In the genomic region with DNA sequence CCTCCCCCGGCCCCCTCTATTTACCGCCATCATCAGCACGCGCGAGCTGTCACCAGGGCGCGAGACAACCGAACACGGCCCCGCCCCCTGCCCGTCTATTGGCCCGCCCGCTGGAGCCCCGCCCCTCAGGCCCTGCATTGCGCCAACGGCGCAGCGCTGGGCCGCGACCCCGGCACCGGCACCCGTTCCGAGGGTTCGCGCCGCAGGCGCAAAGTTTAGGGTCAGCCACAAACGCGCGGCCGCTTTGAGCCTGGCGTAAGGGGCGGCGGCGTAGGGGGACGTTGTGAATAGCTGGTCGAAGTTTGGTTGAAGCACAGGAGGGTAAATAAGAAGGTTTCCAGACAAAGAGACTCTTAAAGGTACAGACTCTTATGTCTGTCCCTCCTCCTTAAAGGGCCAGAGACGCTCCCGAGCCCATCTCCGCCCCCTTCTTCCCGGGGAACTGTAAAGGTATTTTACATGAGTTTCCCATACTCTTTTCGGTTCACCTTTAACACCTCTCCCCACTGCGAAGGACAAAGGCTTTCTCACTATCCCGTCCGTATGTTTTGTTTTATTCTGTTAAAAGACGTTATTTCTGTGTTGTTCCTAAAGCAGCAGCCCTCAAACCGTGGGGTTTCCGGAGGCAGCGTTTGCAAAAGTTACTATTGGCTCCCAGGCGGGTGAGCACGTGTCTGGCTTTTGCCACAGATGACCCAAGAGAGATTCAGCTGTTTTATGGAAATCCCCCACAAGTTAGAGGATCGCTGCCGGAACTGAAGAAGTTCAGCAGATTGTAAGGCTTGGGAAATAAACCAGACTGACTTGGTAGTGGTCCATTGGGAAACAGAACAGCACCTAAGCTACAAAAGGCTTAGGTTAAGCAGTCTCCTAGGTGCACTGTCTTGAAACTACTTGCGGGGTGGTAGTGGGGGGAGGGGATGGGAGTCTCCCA, we compare ENCODE assay signal across 1 cellular context.
TF ChIP-seq lines count a peak whose summit lies in the region.

A gene (minus strand): TSS at position 76 of the 934 bp plus-strand sequence. CDS start 88,392 bp downstream, outside the sequence.

TF ChIP-seq in K562, 482 proteins besides CTCF, POLR2A, EP300 and RAD21 (continued from another document and continues in another):
- TF ChIP-seq MBD2 (IDR thresholded peaks at IDR 0.05; ENCODE audit: borderline replicate concordance, low read depth), result no peak
- TF ChIP-seq POLR2H (tag; IDR thresholded peaks at IDR 0.05; ENCODE audit: low read depth), result no peak; the same call in 1 of the 2 replicates
- 0 out of 2 replicates have a peak, but pooled peaks have one; percentile 34 for TF ChIP-seq MECOM (CRISPR knock-in tag; IDR thresholded peaks at IDR 0.05)
- TF ChIP-seq KAT7 (CRISPR knock-in tag; IDR thresholded peaks at IDR 0.05; ENCODE audit: borderline replicate concordance), result no peak
- TF ChIP-seq PTRF (tag; IDR thresholded peaks at IDR 0.05), result no peak
- no peak for TF ChIP-seq RBM14 (IDR thresholded peaks at IDR 0.05; ENCODE audit: borderline replicate concordance, insufficient read depth, low read depth, low read length)
- TF ChIP-seq RBM15 (IDR thresholded peaks at IDR 0.05; ENCODE audit: insufficient read depth, low read length), result no peak
- no peak for TF ChIP-seq JUNB (CRISPR knock-in tag; conservative IDR thresholded peaks at IDR 0.05)
- TF ChIP-seq ZNF75A (CRISPR knock-in tag; IDR thresholded peaks at IDR 0.05), result no peak
- TF ChIP-seq NFE2 (IDR thresholded peaks at IDR 0.05; ENCODE audit: low read depth), result no peak
- TF ChIP-seq, protein P1, sequence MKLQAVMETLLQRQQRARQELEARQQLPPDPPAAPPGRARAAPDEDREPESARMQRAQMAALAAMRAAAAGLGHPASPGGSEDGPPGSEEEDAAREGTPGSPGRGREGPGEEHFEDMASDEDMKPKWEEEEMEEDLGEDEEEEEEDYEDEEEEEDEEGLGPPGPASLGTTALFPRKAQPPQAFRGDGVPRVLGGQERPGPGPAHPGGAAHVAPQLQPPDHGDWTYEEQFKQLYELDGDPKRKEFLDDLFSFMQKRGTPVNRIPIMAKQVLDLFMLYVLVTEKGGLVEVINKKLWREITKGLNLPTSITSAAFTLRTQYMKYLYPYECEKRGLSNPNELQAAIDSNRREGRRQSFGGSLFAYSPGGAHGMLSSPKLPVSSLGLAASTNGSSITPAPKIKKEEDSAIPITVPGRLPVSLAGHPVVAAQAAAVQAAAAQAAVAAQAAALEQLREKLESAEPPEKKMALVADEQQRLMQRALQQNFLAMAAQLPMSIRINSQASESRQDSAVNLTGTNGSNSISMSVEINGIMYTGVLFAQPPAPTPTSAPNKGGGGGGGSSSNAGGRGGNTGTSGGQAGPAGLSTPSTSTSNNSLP (IDR thresholded peaks at IDR 0.05; ENCODE audit: borderline replicate concordance, low read depth, low read length), result 0 out of 2 replicates have a peak, but pooled peaks have one; percentile 26
- peak; percentile 15; the same call in 1 of the 2 replicates for TF ChIP-seq GABPA (tag; conservative IDR thresholded peaks at IDR 0.05; ENCODE audit: low read depth)
- no peak for TF ChIP-seq TSC22D4 (tag; IDR thresholded peaks at IDR 0.05)
- TF ChIP-seq, protein P2, sequence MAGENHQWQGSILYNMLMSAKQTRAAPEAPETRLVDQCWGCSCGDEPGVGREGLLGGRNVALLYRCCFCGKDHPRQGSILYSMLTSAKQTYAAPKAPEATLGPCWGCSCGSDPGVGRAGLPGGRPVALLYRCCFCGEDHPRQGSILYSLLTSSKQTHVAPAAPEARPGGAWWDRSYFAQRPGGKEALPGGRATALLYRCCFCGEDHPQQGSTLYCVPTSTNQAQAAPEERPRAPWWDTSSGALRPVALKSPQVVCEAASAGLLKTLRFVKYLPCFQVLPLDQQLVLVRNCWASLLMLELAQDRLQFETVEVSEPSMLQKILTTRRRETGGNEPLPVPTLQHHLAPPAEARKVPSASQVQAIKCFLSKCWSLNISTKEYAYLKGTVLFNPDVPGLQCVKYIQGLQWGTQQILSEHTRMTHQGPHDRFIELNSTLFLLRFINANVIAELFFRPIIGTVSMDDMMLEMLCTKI (IDR thresholded peaks at IDR 0.05; ENCODE audit: partially characterized antibody), result no peak
- no peak; the same call in 1 of the 2 replicates for TF ChIP-seq PML (IDR thresholded peaks at IDR 0.05; ENCODE audit: low read length)
- TF ChIP-seq HMGN3 (IDR thresholded peaks at IDR 0.05; ENCODE audit: borderline replicate concordance, extremely low read depth, insufficient read length, low read depth, low read length), result peak; percentile 52
- TF ChIP-seq STAT5A (IDR thresholded peaks at IDR 0.05; ENCODE audit: borderline replicate concordance, low read length), result no peak
- no peak for TF ChIP-seq ZFP30 (CRISPR knock-in tag; IDR thresholded peaks at IDR 0.05; ENCODE audit: borderline replicate concordance)
- no peak for TF ChIP-seq XRCC5 (IDR thresholded peaks at IDR 0.05; ENCODE audit: low read depth, low read length)
- TF ChIP-seq NR2C2 (CRISPR knock-in tag; IDR thresholded peaks at IDR 0.05), result no peak
- TF ChIP-seq NR2C2 (tag; IDR thresholded peaks at IDR 0.05), result peak; percentile 84
- 0 out of 2 replicates have a peak, but pooled peaks have one; percentile 20 for TF ChIP-seq SMARCE1 (IDR thresholded peaks at IDR 0.05)
- TF ChIP-seq, protein P3, sequence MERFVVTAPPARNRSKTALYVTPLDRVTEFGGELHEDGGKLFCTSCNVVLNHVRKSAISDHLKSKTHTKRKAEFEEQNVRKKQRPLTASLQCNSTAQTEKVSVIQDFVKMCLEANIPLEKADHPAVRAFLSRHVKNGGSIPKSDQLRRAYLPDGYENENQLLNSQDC (CRISPR knock-in tag; IDR thresholded peaks at IDR 0.05), result no peak
- TF ChIP-seq, protein P4, sequence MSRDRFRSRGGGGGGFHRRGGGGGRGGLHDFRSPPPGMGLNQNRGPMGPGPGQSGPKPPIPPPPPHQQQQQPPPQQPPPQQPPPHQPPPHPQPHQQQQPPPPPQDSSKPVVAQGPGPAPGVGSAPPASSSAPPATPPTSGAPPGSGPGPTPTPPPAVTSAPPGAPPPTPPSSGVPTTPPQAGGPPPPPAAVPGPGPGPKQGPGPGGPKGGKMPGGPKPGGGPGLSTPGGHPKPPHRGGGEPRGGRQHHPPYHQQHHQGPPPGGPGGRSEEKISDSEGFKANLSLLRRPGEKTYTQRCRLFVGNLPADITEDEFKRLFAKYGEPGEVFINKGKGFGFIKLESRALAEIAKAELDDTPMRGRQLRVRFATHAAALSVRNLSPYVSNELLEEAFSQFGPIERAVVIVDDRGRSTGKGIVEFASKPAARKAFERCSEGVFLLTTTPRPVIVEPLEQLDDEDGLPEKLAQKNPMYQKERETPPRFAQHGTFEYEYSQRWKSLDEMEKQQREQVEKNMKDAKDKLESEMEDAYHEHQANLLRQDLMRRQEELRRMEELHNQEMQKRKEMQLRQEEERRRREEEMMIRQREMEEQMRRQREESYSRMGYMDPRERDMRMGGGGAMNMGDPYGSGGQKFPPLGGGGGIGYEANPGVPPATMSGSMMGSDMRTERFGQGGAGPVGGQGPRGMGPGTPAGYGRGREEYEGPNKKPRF (IDR thresholded peaks at IDR 0.05; ENCODE audit: low read depth, low read length), result peak; percentile 63; the same call in 1 of the 2 replicates
- no peak for TF ChIP-seq SMARCA5 (IDR thresholded peaks at IDR 0.05)
- TF ChIP-seq ZNF668 (CRISPR knock-in tag; IDR thresholded peaks at IDR 0.05), result no peak
- no peak for TF ChIP-seq E2F3 (CRISPR knock-in tag; IDR thresholded peaks at IDR 0.05)
- TF ChIP-seq, protein P5, sequence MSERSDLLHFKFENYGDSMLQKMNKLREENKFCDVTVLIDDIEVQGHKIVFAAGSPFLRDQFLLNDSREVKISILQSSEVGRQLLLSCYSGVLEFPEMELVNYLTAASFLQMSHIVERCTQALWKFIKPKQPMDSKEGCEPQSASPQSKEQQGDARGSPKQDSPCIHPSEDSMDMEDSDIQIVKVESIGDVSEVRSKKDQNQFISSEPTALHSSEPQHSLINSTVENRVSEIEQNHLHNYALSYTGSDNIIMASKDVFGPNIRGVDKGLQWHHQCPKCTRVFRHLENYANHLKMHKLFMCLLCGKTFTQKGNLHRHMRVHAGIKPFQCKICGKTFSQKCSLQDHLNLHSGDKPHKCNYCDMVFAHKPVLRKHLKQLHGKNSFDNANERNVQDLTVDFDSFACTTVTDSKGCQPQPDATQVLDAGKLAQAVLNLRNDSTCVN (CRISPR knock-in tag; IDR thresholded peaks at IDR 0.05), result no peak
- TF ChIP-seq CBX3 (IDR thresholded peaks at IDR 0.05; ENCODE audit: borderline replicate concordance in 1 of 2, low read length in 2 of 2), result peak in 1 of 2 experiments; percentile 76; a peak in 1 of 3 replicates
- peak; percentile 82 for TF ChIP-seq POLR2B (IDR thresholded peaks at IDR 0.05; ENCODE audit: low read depth, partially characterized antibody)
- TF ChIP-seq ATF7 (IDR thresholded peaks at IDR 0.05), result peak; percentile 71
- TF ChIP-seq CSDE1 (IDR thresholded peaks at IDR 0.05), result no peak
- TF ChIP-seq FOXA1 (IDR thresholded peaks at IDR 0.05; ENCODE audit: borderline replicate concordance), result no peak
- peak; percentile 89 for TF ChIP-seq RBM25 (IDR thresholded peaks at IDR 0.05; ENCODE audit: low read depth, low read length, severe bottlenecking)
- no peak for TF ChIP-seq GTF2F1 (IDR thresholded peaks at IDR 0.05; ENCODE audit: low read depth, low read length)
- 0 out of 2 replicates have a peak, but pooled peaks have one; percentile 20 for TF ChIP-seq CEBPG (CRISPR knock-in tag; IDR thresholded peaks at IDR 0.05)
- peak; percentile 9 to 79; a peak in 2 of 4 replicates for TF ChIP-seq CEBPG (tag; conservative IDR thresholded peaks at IDR 0.05 in 1 of 2, IDR thresholded peaks at IDR 0.05 in 1 of 2)
- no peak for TF ChIP-seq ZNF316 (IDR thresholded peaks at IDR 0.05)
- no peak for TF ChIP-seq ZFPM2 (CRISPR knock-in tag; IDR thresholded peaks at IDR 0.05)
- TF ChIP-seq TCF7L2 (IDR thresholded peaks at IDR 0.05; ENCODE audit: low read depth, low read length), result no peak
- TF ChIP-seq, protein P6, sequence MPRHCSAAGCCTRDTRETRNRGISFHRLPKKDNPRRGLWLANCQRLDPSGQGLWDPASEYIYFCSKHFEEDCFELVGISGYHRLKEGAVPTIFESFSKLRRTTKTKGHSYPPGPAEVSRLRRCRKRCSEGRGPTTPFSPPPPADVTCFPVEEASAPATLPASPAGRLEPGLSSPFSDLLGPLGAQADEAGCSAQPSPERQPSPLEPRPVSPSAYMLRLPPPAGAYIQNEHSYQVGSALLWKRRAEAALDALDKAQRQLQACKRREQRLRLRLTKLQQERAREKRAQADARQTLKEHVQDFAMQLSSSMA (CRISPR knock-in tag; IDR thresholded peaks at IDR 0.05), result no peak
- no peak for TF ChIP-seq ZNF175 (CRISPR knock-in tag; IDR thresholded peaks at IDR 0.05; ENCODE audit: low read depth)
- no peak; the same call in 1 of the 2 replicates for TF ChIP-seq THRAP3 (IDR thresholded peaks at IDR 0.05; ENCODE audit: borderline replicate concordance)
- no peak for TF ChIP-seq FOXP1 (CRISPR knock-in tag; IDR thresholded peaks at IDR 0.05)
- TF ChIP-seq, protein P7, sequence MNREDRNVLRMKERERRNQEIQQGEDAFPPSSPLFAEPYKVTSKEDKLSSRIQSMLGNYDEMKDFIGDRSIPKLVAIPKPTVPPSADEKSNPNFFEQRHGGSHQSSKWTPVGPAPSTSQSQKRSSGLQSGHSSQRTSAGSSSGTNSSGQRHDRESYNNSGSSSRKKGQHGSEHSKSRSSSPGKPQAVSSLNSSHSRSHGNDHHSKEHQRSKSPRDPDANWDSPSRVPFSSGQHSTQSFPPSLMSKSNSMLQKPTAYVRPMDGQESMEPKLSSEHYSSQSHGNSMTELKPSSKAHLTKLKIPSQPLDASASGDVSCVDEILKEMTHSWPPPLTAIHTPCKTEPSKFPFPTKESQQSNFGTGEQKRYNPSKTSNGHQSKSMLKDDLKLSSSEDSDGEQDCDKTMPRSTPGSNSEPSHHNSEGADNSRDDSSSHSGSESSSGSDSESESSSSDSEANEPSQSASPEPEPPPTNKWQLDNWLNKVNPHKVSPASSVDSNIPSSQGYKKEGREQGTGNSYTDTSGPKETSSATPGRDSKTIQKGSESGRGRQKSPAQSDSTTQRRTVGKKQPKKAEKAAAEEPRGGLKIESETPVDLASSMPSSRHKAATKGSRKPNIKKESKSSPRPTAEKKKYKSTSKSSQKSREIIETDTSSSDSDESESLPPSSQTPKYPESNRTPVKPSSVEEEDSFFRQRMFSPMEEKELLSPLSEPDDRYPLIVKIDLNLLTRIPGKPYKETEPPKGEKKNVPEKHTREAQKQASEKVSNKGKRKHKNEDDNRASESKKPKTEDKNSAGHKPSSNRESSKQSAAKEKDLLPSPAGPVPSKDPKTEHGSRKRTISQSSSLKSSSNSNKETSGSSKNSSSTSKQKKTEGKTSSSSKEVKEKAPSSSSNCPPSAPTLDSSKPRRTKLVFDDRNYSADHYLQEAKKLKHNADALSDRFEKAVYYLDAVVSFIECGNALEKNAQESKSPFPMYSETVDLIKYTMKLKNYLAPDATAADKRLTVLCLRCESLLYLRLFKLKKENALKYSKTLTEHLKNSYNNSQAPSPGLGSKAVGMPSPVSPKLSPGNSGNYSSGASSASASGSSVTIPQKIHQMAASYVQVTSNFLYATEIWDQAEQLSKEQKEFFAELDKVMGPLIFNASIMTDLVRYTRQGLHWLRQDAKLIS (CRISPR knock-in tag; IDR thresholded peaks at IDR 0.05), result no peak
- TF ChIP-seq, protein P8, sequence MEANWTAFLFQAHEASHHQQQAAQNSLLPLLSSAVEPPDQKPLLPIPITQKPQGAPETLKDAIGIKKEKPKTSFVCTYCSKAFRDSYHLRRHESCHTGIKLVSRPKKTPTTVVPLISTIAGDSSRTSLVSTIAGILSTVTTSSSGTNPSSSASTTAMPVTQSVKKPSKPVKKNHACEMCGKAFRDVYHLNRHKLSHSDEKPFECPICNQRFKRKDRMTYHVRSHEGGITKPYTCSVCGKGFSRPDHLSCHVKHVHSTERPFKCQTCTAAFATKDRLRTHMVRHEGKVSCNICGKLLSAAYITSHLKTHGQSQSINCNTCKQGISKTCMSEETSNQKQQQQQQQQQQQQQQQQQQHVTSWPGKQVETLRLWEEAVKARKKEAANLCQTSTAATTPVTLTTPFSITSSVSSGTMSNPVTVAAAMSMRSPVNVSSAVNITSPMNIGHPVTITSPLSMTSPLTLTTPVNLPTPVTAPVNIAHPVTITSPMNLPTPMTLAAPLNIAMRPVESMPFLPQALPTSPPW (CRISPR knock-in tag; IDR thresholded peaks at IDR 0.05), result peak; percentile 89
- 0 out of 2 replicates have a peak, but pooled peaks have one; percentile 13 for TF ChIP-seq NFE2L1 (tag; IDR thresholded peaks at IDR 0.05; ENCODE audit: borderline replicate concordance, low read depth)
- TF ChIP-seq ZNF324 (CRISPR knock-in tag; IDR thresholded peaks at IDR 0.05), result no peak
- peak; percentile 100 for TF ChIP-seq HDAC3 (IDR thresholded peaks at IDR 0.05; ENCODE audit: borderline replicate concordance, partially characterized antibody)
- no peak for TF ChIP-seq POLR3G (IDR thresholded peaks at IDR 0.05; ENCODE audit: extremely low read depth, insufficient read length, insufficient replicate concordance)
- TF ChIP-seq KLF13 (tag; IDR thresholded peaks at IDR 0.05; ENCODE audit: borderline replicate concordance, low read depth), result peak; percentile 89
